8 cellular contexts compared by ENCODE assay signal in genomic region chr19:17079710-17080440, GRCh38. TPM values are rescaled to one million over a fixed set of nuclear protein-coding genes. Genes with fewer than 3 reads are reported as not detected.
A peak's percentile ranks its signal among the peaks of the same experiment; 100 is the strongest.
DNase-seq lines count a peak whose midpoint lies in the region; ATAC-seq and TF ChIP-seq lines count a peak whose summit lies in the region.

No MANE protein-coding gene starts in this region.

- H3K23ac ChIP-seq in H9 (ENCODE audit: insufficient read length, low read depth, low read length) = no peak overlapping the region

- H4K5ac ChIP-seq in H9 (ENCODE audit: insufficient read length, low read depth, low read length) = no peak overlapping the region

- peak overlapping the region; percentile 75 for H3K27ac Mint-ChIP-seq in CD4-positive, alpha-beta T cell
- H3K27ac Mint-ChIP-seq in H9 = peak overlapping the region; percentile 35 to 89 (median 67); a peak in 5 of 7 replicates
- H3K27ac Mint-ChIP-seq in activated naive CD4-positive, alpha-beta T cell treated with anti-CD3 and anti-CD28 coated beads, Interleukin-2, amount 50 U/mL, for 24 hours = peak overlapping the region; percentile 80

- no peaks in the 10 kb centered on the region for H3K27me3 ChIP-seq in CD4-positive, alpha-beta T cell (ENCODE audit: control insufficient read depth, insufficient read depth, low read length)
- H3K27me3 ChIP-seq in H9 (ENCODE audit: insufficient read depth, low read length) (no peaks in the 10 kb centered on the region), RWPE2 (ENCODE audit: insufficient read depth, poor library complexity, severe bottlenecking) (no peaks in the 10 kb centered on the region), tibial artery (no peaks in the 10 kb centered on the region)

- H3K14ac ChIP-seq in H9 (ENCODE audit: insufficient read depth, low read length) = peak overlapping the region; percentile 52; the same call in 1 of the 2 replicates

- intact Hi-C loops in CD4-positive, alpha-beta T cell (cut with DNase I, micrococcal nuclease) = loop anchor here in 1 of 2 experiments (5.0 kb wide), 1 partner anchor 147 kb away; the partner anchor contains the start of gene OCEL1
- intact Hi-C loops in posterior cingulate gyrus (cut with DNase I) = loop anchor here (5.0 to 10.0 kb wide), 2 partner anchors 47 to 135 kb away; partner anchors contain the start of gene USE1
- intact Hi-C loops in tibial artery (cut with DNase I; ENCODE audit: low total_unique reads) = loop anchor here (10.0 kb wide), 1 partner anchor 155 kb away; no protein-coding TSS in a partner anchor

- no peak for TF ChIP-seq CTCF in CD4-positive, alpha-beta T cell (IDR thresholded peaks at IDR 0.05)
- TF ChIP-seq CTCF in H9 (conservative IDR thresholded peaks at IDR 0.05) = no peak
- peak; percentile 71 for TF ChIP-seq CTCF in RWPE2 (IDR thresholded peaks at IDR 0.05; ENCODE audit: poor library complexity, severe bottlenecking)
- peak; percentile 72 to 84 for TF ChIP-seq CTCF in tibial artery (IDR thresholded peaks at IDR 0.05)

- H4K8ac ChIP-seq in H9 (replicated peaks; ENCODE audit: insufficient read length, low read depth, low read length) = no peak overlapping the region

- no peak overlapping the region for H3K4ac ChIP-seq in H9 (ENCODE audit: low read depth, low read length)

- H2AK5ac ChIP-seq in H9 (ENCODE audit: insufficient read length, low read length) = no peak overlapping the region

- H3K4me3 ChIP-seq in RWPE2 (ENCODE audit: severe bottlenecking) (peak overlapping the region; percentile 9), tibial artery (peak overlapping the region; percentile 48 to 55)

- DNase-seq in CD4-positive, alpha-beta T cell = peak; percentile 37 to 59 (median 50)
- DNase-seq in H9 (no peak), RWPE2 (ENCODE audit: low spot score) (peak; percentile 90), glomerular visceral epithelial cell (ENCODE audit: extremely low spot score) (peak; percentile 97), posterior cingulate gyrus (peak; percentile 68 to 96 (median 76)), tibial artery (peak; percentile 90), SW480 (ENCODE audit: low spot score) (no peak)

- H3K4me1 ChIP-seq in H9 (ENCODE audit: insufficient read depth, low read length) (0 out of 2 replicates have a peak, but pooled peaks cover 5% of the 10 kb centered on the region), RWPE2 (ENCODE audit: insufficient read depth, poor library complexity, severe bottlenecking) (peaks cover 17% of the 10 kb centered on the region), tibial artery (peaks cover 0 to 85% (median 56%) of the 10 kb centered on the region in 4 donors)

- POLR2A ChIA-PET in CD4-positive, alpha-beta T cell (lab: Charles Lee) = no interaction called here

- no peak overlapping the region for H3K4me2 ChIP-seq in H9 (ENCODE audit: insufficient read depth, insufficient read length, low read length)

- H3K9me3 Mint-ChIP-seq in CD4-positive, alpha-beta T cell = no peaks in the 10 kb centered on the region
- H3K9me3 Mint-ChIP-seq in H9 = no peaks in the 10 kb centered on the region
- no peaks in the 10 kb centered on the region for H3K9me3 Mint-ChIP-seq in activated naive CD4-positive, alpha-beta T cell treated with anti-CD3 and anti-CD28 coated beads, Interleukin-2, amount 50 U/mL, for 24 hours

- peaks cover 54% of the 10 kb centered on the region for H3K4me1 Mint-ChIP-seq in CD4-positive, alpha-beta T cell (ENCODE audit: low read depth)
- peaks cover 31 to 38% of the 10 kb centered on the region in 2 experiments for H3K4me1 Mint-ChIP-seq in H9
- H3K4me1 Mint-ChIP-seq in activated naive CD4-positive, alpha-beta T cell treated with anti-CD3 and anti-CD28 coated beads, Interleukin-2, amount 50 U/mL, for 24 hours = peaks cover 56% of the 10 kb centered on the region

- H3K36me3 ChIP-seq in RWPE2 (ENCODE audit: low read depth) (no peaks in the 10 kb centered on the region), tibial artery (no peaks in the 10 kb centered on the region)

- H3K27me3 Mint-ChIP-seq in CD4-positive, alpha-beta T cell = no peaks in the 10 kb centered on the region
- no peaks in the 10 kb centered on the region; the same call in 1 of the 2 replicates for H3K27me3 Mint-ChIP-seq in H9 (ENCODE audit: low read depth)
- no peaks in the 10 kb centered on the region for H3K27me3 Mint-ChIP-seq in activated naive CD4-positive, alpha-beta T cell treated with anti-CD3 and anti-CD28 coated beads, Interleukin-2, amount 50 U/mL, for 24 hours

- H3K79me2 ChIP-seq in H9 (ENCODE audit: insufficient read depth, low read length) = peaks cover 18% of the 10 kb centered on the region; the same call in 1 of the 2 replicates

- no peak overlapping the region for H2BK5ac ChIP-seq in H9 (ENCODE audit: insufficient read length, low read length)

- no peak overlapping the region for H3K18ac ChIP-seq in H9 (ENCODE audit: insufficient read length, low read depth, low read length)

- H2BK15ac ChIP-seq in H9 (ENCODE audit: low read depth, low read length) = no peak overlapping the region

- H2BK12ac ChIP-seq in H9 (ENCODE audit: insufficient read length, low read depth, low read length) = no peak overlapping the region

- peak; percentile 25 for ATAC-seq in CD4-positive, alpha-beta T cell (ENCODE audit: poor library complexity)
- ATAC-seq in RWPE2 (ENCODE audit: low read depth) = peak; percentile 87

- WGBS in H9 (ENCODE audit: extremely low coverage, insufficient read length, low lambda C conversion rate) = no CpG with 5 or more reads among the region's 28 CpGs

- H3K79me1 ChIP-seq in H9 (ENCODE audit: insufficient read depth, low read depth, low read length, poor library complexity, severe bottlenecking) = peaks cover 5% of the 10 kb centered on the region

- H3T11ph ChIP-seq in H9 (ENCODE audit: low read length) = no peak overlapping the region

- CTCF ChIA-PET in CD4-positive, alpha-beta T cell (lab: Charles Lee) = interaction anchor here (1.6 kb wide), 1 partner anchor 10 kb away, joined by 5 read pairs; no protein-coding TSS in a partner anchor

- peaks cover 3% of the 10 kb centered on the region for H3K23me2 ChIP-seq in H9 (ENCODE audit: insufficient read length, low read depth, low read length, poor library complexity, severe bottlenecking)

- H4K20me1 ChIP-seq in H9 (ENCODE audit: control insufficient read depth, insufficient read depth, insufficient read length) = no peaks in the 10 kb centered on the region

- no peaks in the 10 kb centered on the region for H3K9me3 ChIP-seq in CD4-positive, alpha-beta T cell (ENCODE audit: control insufficient read depth, low read length)
- no peaks in the 10 kb centered on the region for H3K9me3 ChIP-seq in H9 (ENCODE audit: control insufficient read depth, low read depth, low read length)
- H3K9me3 ChIP-seq in RWPE2 (ENCODE audit: severe bottlenecking) = no peaks in the 10 kb centered on the region
- no peaks in the 10 kb centered on the region for H3K9me3 ChIP-seq in tibial artery

- no peak overlapping the region for H2BK20ac ChIP-seq in H9 (ENCODE audit: low read depth, low read length, poor library complexity, severe bottlenecking)

- H2AFZ ChIP-seq in H9 (ENCODE audit: low read length) = no peak overlapping the region

- no peak overlapping the region for H2BK120ac ChIP-seq in H9 (ENCODE audit: low read depth, low read length, poor library complexity, severe bottlenecking)

- no peak overlapping the region for H3K27ac ChIP-seq in CD4-positive, alpha-beta T cell (ENCODE audit: low read depth, low read length)
- H3K27ac ChIP-seq in H9 (ENCODE audit: insufficient read length, low read depth, low read length) = no peak overlapping the region
- H3K27ac ChIP-seq in RWPE2 (ENCODE audit: poor library complexity, severe bottlenecking) = peak overlapping the region; percentile 92
- H3K27ac ChIP-seq in tibial artery = peak overlapping the region; percentile 91 to 98

- H3K4me3 Mint-ChIP-seq in CD4-positive, alpha-beta T cell = peak overlapping the region; percentile 77
- H3K4me3 Mint-ChIP-seq in H9 = no peak overlapping the region
- H3K4me3 Mint-ChIP-seq in activated naive CD4-positive, alpha-beta T cell treated with anti-CD3 and anti-CD28 coated beads, Interleukin-2, amount 50 U/mL, for 24 hours = peak overlapping the region; percentile 78

- H3K9ac ChIP-seq in H9 (ENCODE audit: extremely low read depth, insufficient read length, low read length) = no peak overlapping the region

- H3K36me3 Mint-ChIP-seq in CD4-positive, alpha-beta T cell (ENCODE audit: low read depth) = peaks cover 44% of the 10 kb centered on the region
- H3K36me3 Mint-ChIP-seq in H9 (ENCODE audit: insufficient read depth in 1 of 3, low read depth in 3 of 3) = peaks cover 0 to 3% (median under 1%) of the 10 kb centered on the region in 3 experiments; a peak in 3 of 7 replicates
- H3K36me3 Mint-ChIP-seq in activated naive CD4-positive, alpha-beta T cell treated with anti-CD3 and anti-CD28 coated beads, Interleukin-2, amount 50 U/mL, for 24 hours = peaks cover 2% of the 10 kb centered on the region

- H3K56ac ChIP-seq in H9 (ENCODE audit: insufficient read length, low read depth, low read length) = no peak overlapping the region

- no peak overlapping the region for H4K91ac ChIP-seq in H9 (ENCODE audit: insufficient read length, low read depth, low read length)

RNA-seq across cellular contexts. Expression of gene MYO9B, which starts 4.3 kb away (rescaled TPM):
- total RNA-seq in CD4-positive, alpha-beta T cell = 100 to 1,000 TPM; 176 to 184 TPM
- 58.5 and 58.6 TPM in 2 replicates for total RNA-seq in H9 (2021)

RNA-seq across cellular contexts. Expression of gene HAUS8, which starts 4.6 kb away (rescaled TPM):
- total RNA-seq in CD4-positive, alpha-beta T cell = 10 to 100 TPM; 20.6 to 20.7 TPM
- total RNA-seq in H9 (2021) = 27.8 and 29.4 TPM in 2 replicates

RNA-seq across cellular contexts. Expression of gene CPAMD8, which starts 53.3 kb away (rescaled TPM):
- under 1 TPM; 0.05 to 0.34 TPM for total RNA-seq in CD4-positive, alpha-beta T cell
- 12.0 and 12.6 TPM in 2 replicates for total RNA-seq in H9 (2021)

Comparison
In these comparisons a context has a peak if more than half of its experiments do, and no peak if none do; other contexts are left out.
1. DNase-seq: peak in CD4-positive, alpha-beta T cell (10 of 10), RWPE2 (single experiment), glomerular visceral epithelial cell (single experiment), posterior cingulate gyrus (10 of 10) and tibial artery (2 of 2); none in H9 (single experiment) and SW480 (single experiment).
2. H3K27ac ChIP-seq: peak in RWPE2 (single experiment) and tibial artery (2 of 2); none in CD4-positive, alpha-beta T cell (single experiment) and H9 (single experiment).
3. H3K4me3 Mint-ChIP-seq: peak in CD4-positive, alpha-beta T cell (single experiment) and activated naive CD4-positive, alpha-beta T cell treated with anti-CD3 and anti-CD28 coated beads, Interleukin-2, amount 50 U/mL, for 24 hours (single experiment); none in H9 (0 of 2).
4. CTCF ChIP-seq: peak in RWPE2 (single experiment) and tibial artery (2 of 2); none in CD4-positive, alpha-beta T cell (single experiment) and H9 (single experiment).
5. Peak in every context shown above with its lines, with median percentiles within 50 percentile points of each other: H3K27ac Mint-ChIP-seq.